ENCODE assay signal across 8 cellular contexts in genomic region chr11:86919557-86920210, GRCh38. TPM values are rescaled to one million over a fixed set of nuclear protein-coding genes. Genes with fewer than 3 reads are reported as not detected.
A peak's percentile ranks its signal among the peaks of the same experiment; 100 is the strongest.
DNase-seq lines count a peak whose midpoint lies in the region; ATAC-seq and TF ChIP-seq lines count a peak whose summit lies in the region.

No MANE protein-coding gene starts in this region.

- H3K79me1 ChIP-seq in IMR-90 (ENCODE audit: low read depth in 1 of 2, low read length in 2 of 2) = peaks cover 0 to 4% of the 10 kb centered on the region in 2 experiments; a peak in 1 of 4 replicates

- no peak overlapping the region for H2BK5ac ChIP-seq in IMR-90 (ENCODE audit: low read depth, low read length, poor library complexity, severe bottlenecking)

- peak overlapping the region; percentile 43; the same call in 1 of the 2 replicates for H3K9ac ChIP-seq in IMR-90 (ENCODE audit: low read depth, low read length)

- H3K9me3 ChIP-seq in IMR-90 (ENCODE audit: control insufficient read depth, insufficient read depth, low read length) = no peaks in the 10 kb centered on the region

- no TSS peak for BruUV-seq in IMR-90 (replicated peaks; lab: Mats Ljungman, UMichigan)

- H2AK9ac ChIP-seq in IMR-90 (replicated peaks; ENCODE audit: low read depth, low read length, poor library complexity) = no peak overlapping the region

- H4K8ac ChIP-seq in IMR-90 (ENCODE audit: low read depth in 2 of 2, low read length in 2 of 2) = peak overlapping the region in 1 of 2 experiments; percentile 68; a peak in 1 of 4 replicates

- POLR2A ChIA-PET in activated CD4-positive, alpha-beta T cell treated with anti-CD3 and anti-CD28 coated beads, Interleukin-2, amount 10 ng/mL, durations not matched to agents 7 days and 5 days (lab: Charles Lee) = no interaction called here
- POLR2A ChIA-PET in IMR-90 (lab: Charles Lee; ENCODE audit: unreplicated experiment) = no interaction called here

- H3K4me1 ChIP-seq in IMR-90 (ENCODE audit: control insufficient read depth, insufficient read depth, low read length) = peaks cover 8% of the 10 kb centered on the region

- peaks cover 6% of the 10 kb centered on the region for H3K27me3 Mint-ChIP-seq in activated CD4-positive, alpha-beta T cell treated with anti-CD3 and anti-CD28 coated beads, Interleukin-2, amount 10 ng/mL, durations not matched to agents 7 days and 5 days
- no peaks in the 10 kb centered on the region for H3K27me3 Mint-ChIP-seq in osteocyte (ENCODE audit: unreplicated experiment)

- TF ChIP-seq RAD21 in IMR-90 (IDR thresholded peaks at IDR 0.05; ENCODE audit: low read length) = peak; percentile 85

- 100% methylated on average over 1 of the region's 7 CpGs; no CpG with 5 or more reads in 1 of the 2 experiments for WGBS in IMR-90 (ENCODE audit: extremely low coverage in 2 of 2, insufficient read length in 1 of 2), 2 experiments

- peak; percentile 35 for DNase-seq in activated CD4-positive, alpha-beta T cell treated with anti-CD3 and anti-CD28 coated beads, Interleukin-2, amount 10 ng/mL, durations not matched to agents 7 days and 5 days
- no peak for DNase-seq in activated CD4-positive, alpha-beta T cell treated with anti-CD3 and anti-CD28 coated beads, Interleukin-2, amount 50 U/mL, for 4 hours
- DNase-seq in IMR-90 (peak; percentile 81), SKM-1 (lab: John Stamatoyannopoulos, UW; ENCODE audit: unreplicated experiment) (peak; percentile 41), fibroblast of the aortic adventitia (ENCODE audit: low read depth) (peak; percentile 89), osteocyte (ENCODE audit: extremely low spot score, unreplicated experiment) (no peak), GOT3 (lab: John Stamatoyannopoulos, UW) (no peak), NCI-H187 treated with DMSO at 0.1 percent for 48 hours (lab: John Stamatoyannopoulos, UW) (no peak)

- H3K14ac ChIP-seq in IMR-90 (replicated peaks; ENCODE audit: low read depth, low read length) = 0 out of 2 replicates have a peak overlapping the region, but pooled peaks have one; percentile 60

- H3K27ac ChIP-seq in IMR-90 (ENCODE audit: insufficient read depth, low read length) = no peak overlapping the region

- intact Hi-C loops in IMR-90 (cut with micrococcal nuclease) = loop anchor here (1.0 to 10.0 kb wide), 6 partner anchors 49 to 559 kb away; partner anchors contain the start of gene ME3

- peak overlapping the region; percentile 75; the same call in 1 of the 2 replicates for H2AK5ac ChIP-seq in IMR-90 (ENCODE audit: low read depth, low read length)

- peak overlapping the region; percentile 47 for H2AFZ ChIP-seq in IMR-90 (replicated peaks; ENCODE audit: low read length, poor library complexity)

- H3K4me3 ChIP-seq in IMR-90 (ENCODE audit: insufficient read depth, low read depth, low read length) (no peak overlapping the region), fibroblast of the aortic adventitia (ENCODE audit: low read depth, low read length) (no peak overlapping the region)

- H3K36me3 Mint-ChIP-seq in activated CD4-positive, alpha-beta T cell treated with anti-CD3 and anti-CD28 coated beads, Interleukin-2, amount 10 ng/mL, durations not matched to agents 7 days and 5 days (ENCODE audit: low read depth) = no peaks in the 10 kb centered on the region
- peaks cover 3% of the 10 kb centered on the region for H3K36me3 Mint-ChIP-seq in osteocyte (ENCODE audit: unreplicated experiment)

- H3K9me3 Mint-ChIP-seq in activated CD4-positive, alpha-beta T cell treated with anti-CD3 and anti-CD28 coated beads, Interleukin-2, amount 10 ng/mL, durations not matched to agents 7 days and 5 days = no peaks in the 10 kb centered on the region
- H3K9me3 Mint-ChIP-seq in osteocyte (ENCODE audit: unreplicated experiment) = peaks cover 7% of the 10 kb centered on the region

- H3K27ac Mint-ChIP-seq in activated CD4-positive, alpha-beta T cell treated with anti-CD3 and anti-CD28 coated beads, Interleukin-2, amount 10 ng/mL, durations not matched to agents 7 days and 5 days = no peak overlapping the region
- H3K27ac Mint-ChIP-seq in osteocyte (ENCODE audit: unreplicated experiment) = peak overlapping the region; percentile 92

- H3K4me3 Mint-ChIP-seq in activated CD4-positive, alpha-beta T cell treated with anti-CD3 and anti-CD28 coated beads, Interleukin-2, amount 10 ng/mL, durations not matched to agents 7 days and 5 days = no peak overlapping the region
- peak overlapping the region; percentile 12 for H3K4me3 Mint-ChIP-seq in osteocyte (ENCODE audit: unreplicated experiment)

- H3K4me2 ChIP-seq in IMR-90 (ENCODE audit: low read depth, low read length) = no peak overlapping the region; the same call in 1 of the 2 replicates

- peak overlapping the region; percentile 62; the same call in 1 of the 2 replicates for H3K56ac ChIP-seq in IMR-90 (ENCODE audit: extremely low read depth, insufficient read depth, low read length)

- TF ChIP-seq POLR2A in IMR-90 (IDR thresholded peaks at IDR 0.05; ENCODE audit: low read depth, low read length) = no peak

- TF ChIP-seq CTCF in IMR-90 (conservative IDR thresholded peaks at IDR 0.05; ENCODE audit: low read depth, low read length) = peak; percentile 82
- TF ChIP-seq CTCF in fibroblast of the aortic adventitia (IDR thresholded peaks at IDR 0.05; ENCODE audit: insufficient read depth, low read length) = peak; percentile 77
- peak; percentile 78 for TF ChIP-seq CTCF in osteocyte (IDR thresholded peaks at IDR 0.05)

- H4K5ac ChIP-seq in IMR-90 (ENCODE audit: low read depth, low read length) = no peak overlapping the region

- peaks cover 2% of the 10 kb centered on the region; the same call in 1 of the 2 replicates for H3K9me1 ChIP-seq in IMR-90 (ENCODE audit: insufficient read depth, low read length)

- peak overlapping the region; percentile 39 for H3K4ac ChIP-seq in IMR-90 (ENCODE audit: low read depth, low read length)

- H4K20me1 ChIP-seq in IMR-90 (ENCODE audit: insufficient read depth, low read length) = no peaks in the 10 kb centered on the region

- in situ Hi-C loops in IMR-90 (cut with MboI; ENCODE audit: low sequenced_read_pairs) = loop anchor here (5.0 kb wide), 2 partner anchors 52 to 462 kb away; no protein-coding TSS in a partner anchor

- H3K18ac ChIP-seq in IMR-90 (ENCODE audit: low read depth, low read length) = no peak overlapping the region

- H2BK20ac ChIP-seq in IMR-90 (ENCODE audit: low read depth, low read length) = peak overlapping the region; percentile 68; the same call in 1 of the 2 replicates

- no peaks in the 10 kb centered on the region for H3K36me3 ChIP-seq in IMR-90 (ENCODE audit: control insufficient read depth, insufficient read depth, low read length)

- peaks cover 21% of the 10 kb centered on the region for H3K4me1 Mint-ChIP-seq in activated CD4-positive, alpha-beta T cell treated with anti-CD3 and anti-CD28 coated beads, Interleukin-2, amount 10 ng/mL, durations not matched to agents 7 days and 5 days
- H3K4me1 Mint-ChIP-seq in osteocyte (ENCODE audit: unreplicated experiment) = peaks cover 74% of the 10 kb centered on the region

- H2BK15ac ChIP-seq in IMR-90 (ENCODE audit: low read depth, low read length) = peak overlapping the region; percentile 67; the same call in 1 of the 3 replicates

- CTCF ChIA-PET in activated CD4-positive, alpha-beta T cell treated with anti-CD3 and anti-CD28 coated beads, Interleukin-2, amount 10 ng/mL, durations not matched to agents 7 days and 5 days (lab: Charles Lee) = interaction anchor here (0.7 to 1.1 kb wide), 2 partner anchors 44 to 49 kb away, joined by 3 to 5 read pairs; no protein-coding TSS in a partner anchor
- CTCF ChIA-PET in IMR-90 (lab: Yijun Ruan, JAX) = interaction anchor here (1.1 to 2.4 kb wide), 2 partner anchors 30 to 50 kb away, joined by 8 to 17 read pairs; no protein-coding TSS in a partner anchor

- dilution Hi-C loops in IMR-90 (cut with HindIII; ENCODE audit: low sequenced_read_pairs, unreplicated experiment) = no loop called here

- H3K27me3 ChIP-seq in IMR-90 (ENCODE audit: control insufficient read depth, insufficient read depth, low read length) = no peaks in the 10 kb centered on the region

- H2BK120ac ChIP-seq in IMR-90 (ENCODE audit: low read depth, low read length) = peak overlapping the region; percentile 84

- peak; percentile 70 for ATAC-seq in IMR-90 (ENCODE audit: low read depth)

- no peak overlapping the region for H3K23ac ChIP-seq in IMR-90 (ENCODE audit: low read depth, low read length)

- H4K91ac ChIP-seq in IMR-90 (ENCODE audit: insufficient read depth, low read depth, low read length) = peak overlapping the region; percentile 48

TF ChIP-seq in IMR-90, 13 proteins besides CTCF, POLR2A, EP300 and RAD21:
- TF ChIP-seq MXI1 (IDR thresholded peaks at IDR 0.05; ENCODE audit: borderline replicate concordance, low read depth, low read length) = no peak
- TF ChIP-seq RFX5 (IDR thresholded peaks at IDR 0.05; ENCODE audit: low read depth, low read length) = no peak
- TF ChIP-seq USF2 (IDR thresholded peaks at IDR 0.05; ENCODE audit: low read depth, low read length) = no peak
- no peak for TF ChIP-seq BHLHE40 (IDR thresholded peaks at IDR 0.05; ENCODE audit: low read depth, low read length)
- peak; percentile 90 for TF ChIP-seq SMC3 (IDR thresholded peaks at IDR 0.05; ENCODE audit: low read depth, low read length)
- no peak for TF ChIP-seq RCOR1 (IDR thresholded peaks at IDR 0.05; ENCODE audit: insufficient replicate concordance, low read length)
- TF ChIP-seq FOS (IDR thresholded peaks at IDR 0.05; ENCODE audit: low read depth, low read length) = no peak
- TF ChIP-seq CEBPB (IDR thresholded peaks at IDR 0.05; ENCODE audit: low read depth, low read length) = peak; percentile 6; the same call in 1 of the 2 replicates
- no peak for TF ChIP-seq NFE2L2 (IDR thresholded peaks at IDR 0.05; ENCODE audit: low read depth, low read length)

RNA-seq across cellular contexts. Expression of gene FZD4, which starts 35.5 kb away (rescaled TPM):
- under 1 TPM in 1 of 2 experiments, not detected in 1; 0.02 TPM for total RNA-seq in activated CD4-positive, alpha-beta T cell treated with anti-CD3 and anti-CD28 coated beads, Interleukin-2, amount 10 ng/mL, durations not matched to agents 7 days and 5 days
- 7.7 and 10.3 TPM in 2 replicates for total RNA-seq in IMR-90 (2012; rRNA removed)
- polyA plus RNA-seq in IMR-90 (2012; rRNA removed) = 3.1 and 3.7 TPM in 2 replicates
- 1.7 and 2.3 TPM in 2 replicates for polyA plus RNA-seq in IMR-90 (2012; cell fraction: cytosol; rRNA removed)
- 1.5 and 4.4 TPM in 2 replicates for polyA plus RNA-seq in IMR-90 (2012; cell fraction: nucleus; rRNA removed; ENCODE audit: low replicate concordance)
- 50.2 and 63.9 TPM in 2 replicates for total RNA-seq in fibroblast of the aortic adventitia (ENCODE audit: low replicate concordance)
- 14.2 and 14.5 TPM in 2 replicates for total RNA-seq in osteocyte

Comparison
In these comparisons a context has a peak if more than half of its experiments do, and no peak if none do; other contexts are left out.
1. DNase-seq: peak in activated CD4-positive, alpha-beta T cell treated with anti-CD3 and anti-CD28 coated beads, Interleukin-2, amount 10 ng/mL, durations not matched to agents 7 days and 5 days (single experiment), IMR-90 (single experiment), SKM-1 (single experiment) and fibroblast of the aortic adventitia (single experiment); none in activated CD4-positive, alpha-beta T cell treated with anti-CD3 and anti-CD28 coated beads, Interleukin-2, amount 50 U/mL, for 4 hours (0 of 2), osteocyte (single experiment), GOT3 (single experiment) and NCI-H187 treated with DMSO at 0.1 percent for 48 hours (single experiment).
2. Peak in every context shown above with its lines, with median percentiles within 50 percentile points of each other: CTCF ChIP-seq.